ENCODE assay signal across 27 cellular contexts in the genomic region with DNA sequence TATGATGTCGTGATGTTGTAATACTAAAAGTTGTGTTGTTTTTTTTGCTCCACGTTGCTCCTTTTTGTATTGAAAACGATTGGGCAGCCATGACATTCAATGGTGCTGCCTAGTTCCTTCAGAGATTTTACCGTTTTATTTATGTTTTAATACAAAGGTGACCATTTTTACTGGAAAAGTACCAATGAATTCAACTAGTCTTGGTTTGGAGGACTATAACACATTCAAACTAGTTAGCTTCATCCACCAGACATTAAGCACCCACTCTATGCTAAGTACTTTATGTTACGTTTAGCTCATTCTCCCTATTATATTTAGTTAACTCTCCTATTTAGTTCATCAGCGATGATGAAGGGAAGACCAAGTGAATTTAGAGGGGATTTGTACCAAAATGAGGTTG.
"Had no signal": no experiment of that assay in that cellular context is flagged by ENCODE, and none has a peak within 500 bp of the region (broad histone marks: within the 10 kb centered on the region; RNA-seq: fewer than 3 reads in every experiment).

No MANE protein-coding gene starts in this region.

- FAIRE-seq: endometrium, islet of Langerhans, keratinocyte had no signal

- H3K36me3 ChIP-seq: colonic mucosa, esophagus squamous epithelium, gastrocnemius medialis, heart right ventricle, left lung, lower lobe of right lung had no signal

- DNase-seq: colonic mucosa; cortex of kidney; effector CD8-positive, alpha-beta T cell; effector memory CD8-positive, alpha-beta T cell; endodermal cell; erythroblast; esophagus squamous epithelium; foreskin fibroblast; foreskin melanocyte; gastrocnemius medialis; glutamatergic neuron; head of caudate nucleus; heart right ventricle; hippocampal formation; left cardiac atrium; left lung; left ventricle myocardium superior; lower lobe of right lung; mesenchymal stem cell; mucosa of descending colon had no signal

- ATAC-seq: effector memory CD8-positive, alpha-beta T cell; esophagus mucosa; gastrocnemius medialis; heart right ventricle; left cardiac atrium; left lung; left ventricle myocardium superior; lower lobe of right lung; mucosa of descending colon had no signal

- H3K4me3 Mint-ChIP-seq: dendritic cell treated with granulocyte-macrophage colony-stimulating factor and Interleukin-4, amounts not matched to agents 40 ng/mL and 50 ng/mL, for 4 days; effector memory CD8-positive, alpha-beta T cell; endodermal cell; mesothelial cell of epicardium had no signal

- H3K27ac ChIP-seq: colonic mucosa, epithelial cell of prostate, esophagus squamous epithelium, gastrocnemius medialis, left lung, lower lobe of right lung had no signal

- H3K27me3 Mint-ChIP-seq: dendritic cell treated with granulocyte-macrophage colony-stimulating factor and Interleukin-4, amounts not matched to agents 40 ng/mL and 50 ng/mL, for 4 days; effector memory CD8-positive, alpha-beta T cell had no signal

- H3K9me3 ChIP-seq: colonic mucosa, esophagus squamous epithelium, gastrocnemius medialis, heart right ventricle, lower lobe of right lung, mucosa of descending colon had no signal

- H3K27me3 ChIP-seq: colonic mucosa, esophagus squamous epithelium, gastrocnemius medialis, heart right ventricle, left lung had no signal

- H3K4me3 ChIP-seq: colonic mucosa, esophagus squamous epithelium, gastrocnemius medialis, heart right ventricle, left lung, lower lobe of right lung, mucosa of descending colon had no signal

- H3K27ac Mint-ChIP-seq: dendritic cell treated with granulocyte-macrophage colony-stimulating factor and Interleukin-4, amounts not matched to agents 40 ng/mL and 50 ng/mL, for 4 days; effector memory CD8-positive, alpha-beta T cell; endodermal cell; mesothelial cell of epicardium had no signal

- H3K4me1 ChIP-seq: colonic mucosa had no signal

- H3K9me3 Mint-ChIP-seq: effector memory CD8-positive, alpha-beta T cell; mesothelial cell of epicardium had no signal
